ENCODE assay signal across 14 cellular contexts in genomic region chr3:48747015-48747615, GRCh38. TPM values are rescaled to one million over a fixed set of nuclear protein-coding genes. Genes with fewer than 3 reads are reported as not detected.
A peak's percentile ranks its signal among the peaks of the same experiment; 100 is the strongest.
DNase-seq lines count a peak whose midpoint lies in the region; ATAC-seq, FAIRE-seq and TF ChIP-seq lines count a peak whose summit lies in the region.
"Had no signal": no experiment of that assay in that cellular context is flagged by ENCODE, and none has a peak within 500 bp of the region (broad histone marks: within the 10 kb centered on the region; RNA-seq: fewer than 3 reads in every experiment).

No MANE protein-coding gene starts in this region.

- H3K27ac Mint-ChIP-seq in astrocyte (ENCODE audit: unreplicated experiment) (no peak overlapping the region), glutamatergic neuron (ENCODE audit: unreplicated experiment) (peak overlapping the region; percentile 49)
- H3K27ac Mint-ChIP-seq in CD8-positive, alpha-beta T cell, result no peak overlapping the region
- H3K27ac Mint-ChIP-seq: activated naive CD8-positive, alpha-beta T cell treated with anti-CD3 and anti-CD28 coated beads, Interleukin-2, amount 50 U/mL, for 24 hours; T-helper 1 cell treated with Interleukin-12 subunit alpha and Interleukin-12 subunit beta and Interleukin-4 antibody, amounts not matched to agents 30 μg/mL and 1 μg/mL, for 36 hours had no signal

- POLR2A ChIA-PET in CD8-positive, alpha-beta T cell (lab: Charles Lee), result no interaction called here

- H2AFZ ChIP-seq in astrocyte (ENCODE audit: low read depth, low read length), result no peak overlapping the region

- H4K20me1 ChIP-seq in astrocyte (ENCODE audit: insufficient read depth, low read length), result peaks cover 4% of the 10 kb centered on the region

- H3K36me3 ChIP-seq in astrocyte (ENCODE audit: insufficient read depth, low read length) (peaks cover 16% of the 10 kb centered on the region), tibial nerve (peaks cover 0 to 32% (median 0%) of the 10 kb centered on the region in 3 donors), brain microvascular endothelial cell (replicated peaks) (peaks cover 23% of the 10 kb centered on the region)
- peaks cover 18% of the 10 kb centered on the region for H3K36me3 ChIP-seq in CD8-positive, alpha-beta T cell (ENCODE audit: insufficient read depth, low read length)

- TF ChIP-seq POLR2A in tibial nerve (IDR thresholded peaks at IDR 0.05), result no peak

- WGBS in tibial nerve, 2 donors, result 12 to 31% methylated on average over 4 of the region's 4 CpGs

- no peak overlapping the region for H3K9ac ChIP-seq in astrocyte (ENCODE audit: low read length)

- H3K27me3 ChIP-seq in astrocyte (ENCODE audit: insufficient read depth, low read length) (no peaks in the 10 kb centered on the region), tibial nerve (no peaks in the 10 kb centered on the region), brain microvascular endothelial cell (replicated peaks) (no peaks in the 10 kb centered on the region)
- no peaks in the 10 kb centered on the region for H3K27me3 ChIP-seq in CD8-positive, alpha-beta T cell (ENCODE audit: insufficient read depth, low read length)
- H3K27me3 ChIP-seq: Peyer's patch had no signal

- H3K9me3 Mint-ChIP-seq in astrocyte (ENCODE audit: unreplicated experiment) (no peaks in the 10 kb centered on the region), glutamatergic neuron (ENCODE audit: unreplicated experiment) (no peaks in the 10 kb centered on the region)
- no peaks in the 10 kb centered on the region for H3K9me3 Mint-ChIP-seq in CD8-positive, alpha-beta T cell
- H3K9me3 Mint-ChIP-seq: activated naive CD8-positive, alpha-beta T cell treated with anti-CD3 and anti-CD28 coated beads, Interleukin-2, amount 50 U/mL, for 24 hours; T-helper 1 cell treated with Interleukin-12 subunit alpha and Interleukin-12 subunit beta and Interleukin-4 antibody, amounts not matched to agents 30 μg/mL and 1 μg/mL, for 36 hours had no signal

- H3K4me1 Mint-ChIP-seq in astrocyte (ENCODE audit: low read depth, unreplicated experiment) (no peaks in the 10 kb centered on the region), glutamatergic neuron (ENCODE audit: low read depth, unreplicated experiment) (peaks cover 10% of the 10 kb centered on the region)
- no peaks in the 10 kb centered on the region for H3K4me1 Mint-ChIP-seq in CD8-positive, alpha-beta T cell (ENCODE audit: low read depth)

- no peak overlapping the region for H3K4me2 ChIP-seq in astrocyte (ENCODE audit: low read length)

- H3K79me2 ChIP-seq in astrocyte (ENCODE audit: insufficient read depth, low read length), result no peaks in the 10 kb centered on the region

- FAIRE-seq in astrocyte (lab: Jason Lieb, UNC), result no peak

- no peaks in the 10 kb centered on the region for H3K9me3 ChIP-seq in astrocyte (ENCODE audit: insufficient read depth, low read depth, low read length)
- no peaks in the 10 kb centered on the region for H3K9me3 ChIP-seq in tibial nerve
- H3K9me3 ChIP-seq in CD8-positive, alpha-beta T cell (ENCODE audit: low read length), result no peaks in the 10 kb centered on the region
- H3K9me3 ChIP-seq: Peyer's patch had no signal

- no peak for TF ChIP-seq CTCF in astrocyte (IDR thresholded peaks at IDR 0.05; ENCODE audit: insufficient read depth, low read depth, low read length)
- TF ChIP-seq CTCF in glutamatergic neuron (IDR thresholded peaks at IDR 0.05; ENCODE audit: partially characterized antibody, unreplicated experiment), result no peak
- no peak for TF ChIP-seq CTCF in tibial nerve (IDR thresholded peaks at IDR 0.05)
- TF ChIP-seq CTCF in brain microvascular endothelial cell (IDR thresholded peaks at IDR 0.05; ENCODE audit: low read depth, low read length, missing control alignments), result no peak
- TF ChIP-seq CTCF in CD8-positive, alpha-beta T cell (IDR thresholded peaks at IDR 0.05), result no peak

- H3K27ac ChIP-seq in astrocyte (ENCODE audit: low read depth, low read length) (no peak overlapping the region), tibial nerve (peak overlapping the region; percentile 58 to 84 (median 76)), brain microvascular endothelial cell (no peak overlapping the region)
- H3K27ac ChIP-seq in CD8-positive, alpha-beta T cell (ENCODE audit: low read depth, low read length), result no peak overlapping the region

- H3K4me3 Mint-ChIP-seq in astrocyte (ENCODE audit: unreplicated experiment) (peak overlapping the region; percentile 34), glutamatergic neuron (ENCODE audit: unreplicated experiment) (peak overlapping the region; percentile 21)
- H3K4me3 Mint-ChIP-seq in CD8-positive, alpha-beta T cell, result no peak overlapping the region
- H3K4me3 Mint-ChIP-seq: activated naive CD8-positive, alpha-beta T cell treated with anti-CD3 and anti-CD28 coated beads, Interleukin-2, amount 50 U/mL, for 24 hours; T-helper 1 cell treated with Interleukin-12 subunit alpha and Interleukin-12 subunit beta and Interleukin-4 antibody, amounts not matched to agents 30 μg/mL and 1 μg/mL, for 36 hours had no signal

- H3K4me1 ChIP-seq in astrocyte (ENCODE audit: insufficient read depth, low read length) (no peaks in the 10 kb centered on the region), tibial nerve (peaks cover 0 to 44% (median 32%) of the 10 kb centered on the region in 4 donors)
- no peaks in the 10 kb centered on the region for H3K4me1 ChIP-seq in CD8-positive, alpha-beta T cell (ENCODE audit: insufficient read depth, low read length)
- H3K4me1 ChIP-seq: Peyer's patch had no signal

- intact Hi-C loops in CD8-positive, alpha-beta T cell (cut with DNase I, micrococcal nuclease), result no loop called here

- no peak overlapping the region for H3K4me3 ChIP-seq in astrocyte (ENCODE audit: insufficient read depth, low read depth, low read length)
- no peak overlapping the region for H3K4me3 ChIP-seq in tibial nerve
- H3K4me3 ChIP-seq in brain microvascular endothelial cell (ENCODE audit: low read depth, low read length), result no peak overlapping the region
- H3K4me3 ChIP-seq in CD8-positive, alpha-beta T cell (ENCODE audit: low read depth, low read length), result no peak overlapping the region
- H3K4me3 ChIP-seq: Peyer's patch had no signal

- H3K36me3 Mint-ChIP-seq in astrocyte (ENCODE audit: low read depth, unreplicated experiment) (peaks cover 31% of the 10 kb centered on the region), glutamatergic neuron (ENCODE audit: unreplicated experiment) (peaks cover 3% of the 10 kb centered on the region)
- H3K36me3 Mint-ChIP-seq in CD8-positive, alpha-beta T cell, result peaks cover 54% of the 10 kb centered on the region

- no peak for ATAC-seq in CD8-positive, alpha-beta T cell
- ATAC-seq: activated naive CD8-positive, alpha-beta T cell treated with anti-CD3 and anti-CD28 coated beads, Interleukin-2, amount 50 U/mL, for 24 hours had no signal

- DNase-seq in astrocyte (ENCODE audit: low read depth) (no peak), glutamatergic neuron (no peak), middle frontal gyrus (ENCODE audit: extremely low spot score, low spot score) (peak; percentile 44), tibial nerve (ENCODE audit: low spot score in 2 of 2) (no peak), brain microvascular endothelial cell (no peak), AG20443 (ENCODE audit: low spot score) (no peak)
- no peak for DNase-seq in CD8-positive, alpha-beta T cell
- DNase-seq: activated naive CD8-positive, alpha-beta T cell treated with anti-CD3 and anti-CD28 coated beads, Interleukin-2, amount 50 U/mL, for 24 hours; cerebellar nuclear complex; IMR-90; NCI-H1436; NCI-H510A; Peyer's patch had no signal

- H3K27me3 Mint-ChIP-seq in astrocyte (ENCODE audit: low read depth, unreplicated experiment), result no peaks in the 10 kb centered on the region
- H3K27me3 Mint-ChIP-seq in glutamatergic neuron (ENCODE audit: unreplicated experiment), result peaks cover 2% of the 10 kb centered on the region
- no peaks in the 10 kb centered on the region for H3K27me3 Mint-ChIP-seq in CD8-positive, alpha-beta T cell (ENCODE audit: low read depth)
- H3K27me3 Mint-ChIP-seq: activated naive CD8-positive, alpha-beta T cell treated with anti-CD3 and anti-CD28 coated beads, Interleukin-2, amount 50 U/mL, for 24 hours had no signal

- CTCF ChIA-PET in CD8-positive, alpha-beta T cell (lab: Charles Lee), result interaction anchor here (0.6 to 1.0 kb wide), 2 partner anchors 11 to 136 kb away, joined by 3 to 4 read pairs; no protein-coding TSS in a partner anchor

- in situ Hi-C loops in brain microvascular endothelial cell (cut with HindIII; ENCODE audit: low pct_ligation_motif_present, low sequenced_read_pairs), result no loop called here

- TF ChIP-seq EP300 in tibial nerve (IDR thresholded peaks at IDR 0.05), result peak; percentile 66 to 85

RNA-seq across cellular contexts. Expression of gene IP6K2, which starts 30.1 kb away (rescaled TPM):
- total RNA-seq in astrocyte (92.9 and 104 TPM in 2 replicates), glutamatergic neuron (ENCODE audit: unreplicated experiment) (182 TPM), tibial nerve (100 to 1,000 TPM; 130 to 202 (median 171) TPM)
- 100 to 1,000 TPM; 118 to 123 TPM for total RNA-seq in CD8-positive, alpha-beta T cell

Comparison
In these comparisons a context has a peak if more than half of its experiments do, and no peak if none do; other contexts are left out.
1. H3K27ac ChIP-seq: peak in tibial nerve (4 of 4); none in astrocyte (single experiment), brain microvascular endothelial cell (single experiment) and CD8-positive, alpha-beta T cell (single experiment).